Comparison of ENCODE assay signal across 13 cellular contexts in the genomic region with DNA sequence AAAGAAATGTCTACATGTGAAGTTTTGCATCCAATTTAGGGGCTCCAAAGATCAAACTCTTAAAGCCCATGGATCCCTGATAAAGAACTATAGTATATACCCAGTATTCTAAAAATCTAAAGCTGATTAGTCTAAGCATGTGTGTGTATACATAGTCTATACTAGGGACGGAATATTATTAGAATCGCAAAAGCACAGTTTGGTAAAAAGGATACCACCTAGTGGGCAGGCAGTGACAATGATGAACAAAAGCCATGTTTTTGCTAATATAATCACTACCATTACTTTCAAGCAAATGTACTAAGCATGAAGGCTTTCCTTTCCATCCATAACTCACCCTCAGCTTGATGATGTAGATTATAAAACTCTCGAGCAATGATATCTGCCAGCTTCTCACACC. TPM values are rescaled to one million over a fixed set of nuclear protein-coding genes. Genes with fewer than 3 reads are reported as not detected.
DNase-seq lines count a peak whose midpoint lies in the region; ATAC-seq, FAIRE-seq and TF ChIP-seq lines count a peak whose summit lies in the region.
"Had no signal": no experiment of that assay in that cellular context is flagged by ENCODE, and none has a peak within 500 bp of the region (broad histone marks: within the 10 kb centered on the region; RNA-seq: fewer than 3 reads in every experiment).

No MANE protein-coding gene starts in this region.

- TF ChIP-seq CTCF in DND-41 (IDR thresholded peaks at IDR 0.05; ENCODE audit: borderline replicate concordance, extremely low read depth, low read length, poor library complexity, severe bottlenecking) (peak; percentile 40), bronchial epithelial cell (IDR thresholded peaks at IDR 0.05; ENCODE audit: insufficient read depth, low read length, severe bottlenecking) (peak; percentile 38)

- H2BK120ac ChIP-seq in mesenchymal stem cell (ENCODE audit: low read depth, low read length): no peak overlapping the region

- DNase-seq in DND-41 (no peak), Karpas-422 (peak; percentile 65), bronchial epithelial cell (ENCODE audit: low read depth) (peak; percentile 21), mesenchymal stem cell (peak; percentile 25), sciatic nerve (ENCODE audit: low spot score) (no peak)
- no peak for DNase-seq in activated naive CD4-positive, alpha-beta T cell (lab: John Stamatoyannopoulos, UW)
- DNase-seq: activated CD4-positive, alpha-beta T cell treated with anti-CD3 and anti-CD28 coated beads for 4 hours; NCI-H748 treated with DMSO at 0.1 percent for 48 hours had no signal

- WGBS in mesenchymal stem cell: 85% methylated on average over 2 of the region's 3 CpGs

- H3K79me1 ChIP-seq in mesenchymal stem cell (replicated peaks; ENCODE audit: low read length, poor library complexity, severe bottlenecking): peaks cover 1% of the 10 kb centered on the region

- H3K9ac ChIP-seq in DND-41 (ENCODE audit: low read depth, low read length): no peak overlapping the region
- no peak overlapping the region for H3K9ac ChIP-seq in Karpas-422 (ENCODE audit: low read length)
- no peak overlapping the region for H3K9ac ChIP-seq in mesenchymal stem cell (ENCODE audit: low read length)

- H3K27ac ChIP-seq in DND-41 (ENCODE audit: low read length) (no peak overlapping the region), Karpas-422 (ENCODE audit: low read length) (no peak overlapping the region), mesenchymal stem cell (ENCODE audit: low read length, poor library complexity, severe bottlenecking) (no peak overlapping the region)

- H3K4me1 ChIP-seq in DND-41 (ENCODE audit: insufficient read depth, low read length): no peaks in the 10 kb centered on the region
- H3K4me1 ChIP-seq in Karpas-422 (ENCODE audit: low read length): no peaks in the 10 kb centered on the region
- H3K4me1 ChIP-seq in mesenchymal stem cell (ENCODE audit: control insufficient read depth, insufficient read depth, low read depth, low read length): peaks cover 2% of the 10 kb centered on the region

- H3K4me2 ChIP-seq in DND-41 (ENCODE audit: insufficient read depth, low read length) (no peak overlapping the region), Karpas-422 (ENCODE audit: low read depth, low read length, poor library complexity, severe bottlenecking) (no peak overlapping the region), mesenchymal stem cell (ENCODE audit: low read length, poor library complexity, severe bottlenecking) (no peak overlapping the region)

- H3K9me3 ChIP-seq in DND-41 (ENCODE audit: insufficient read depth, low read length, severe bottlenecking): no peaks in the 10 kb centered on the region
- no peaks in the 10 kb centered on the region for H3K9me3 ChIP-seq in Karpas-422 (ENCODE audit: low read length)
- no peaks in the 10 kb centered on the region for H3K9me3 ChIP-seq in mesenchymal stem cell (ENCODE audit: control insufficient read depth, low read length)

- peaks cover 84% of the 10 kb centered on the region for H3K36me3 ChIP-seq in DND-41 (ENCODE audit: insufficient read depth, low read length)
- H3K36me3 ChIP-seq in Karpas-422 (ENCODE audit: insufficient read depth, low read length): peaks cover 51% of the 10 kb centered on the region
- H3K36me3 ChIP-seq in bronchial epithelial cell (ENCODE audit: control insufficient read depth, insufficient read depth, low read length): peaks cover 1% of the 10 kb centered on the region
- no peaks in the 10 kb centered on the region for H3K36me3 ChIP-seq in mesenchymal stem cell (ENCODE audit: control insufficient read depth in 1 of 2, insufficient read depth in 2 of 2, low read depth in 1 of 2, low read length in 2 of 2)

- H3K27me3 ChIP-seq in DND-41 (ENCODE audit: insufficient read depth, low read length, poor library complexity) (no peaks in the 10 kb centered on the region), Karpas-422 (ENCODE audit: low read length) (no peaks in the 10 kb centered on the region), bronchial epithelial cell (ENCODE audit: control insufficient read depth, insufficient read depth, low read length) (no peaks in the 10 kb centered on the region), mesenchymal stem cell (ENCODE audit: control insufficient read depth in 1 of 2, insufficient read depth in 1 of 2, low read length in 2 of 2) (no peaks in the 10 kb centered on the region)

- FAIRE-seq in bronchial epithelial cell (lab: Jason Lieb, UNC): no peak
- FAIRE-seq: H54, HTR-8/SVneo had no signal

- no peak overlapping the region for H3K18ac ChIP-seq in mesenchymal stem cell (ENCODE audit: low read depth in 1 of 2, low read length in 2 of 2)

- no peak overlapping the region for H2BK5ac ChIP-seq in mesenchymal stem cell (ENCODE audit: low read depth, low read length, poor library complexity, severe bottlenecking)

- no peaks in the 10 kb centered on the region for H3K9me2 ChIP-seq in Karpas-422 (replicated peaks; ENCODE audit: insufficient read depth, low read length)

- no peak overlapping the region for H2BK15ac ChIP-seq in mesenchymal stem cell (ENCODE audit: low read depth, poor library complexity, severe bottlenecking)

- no peak overlapping the region for H4K91ac ChIP-seq in mesenchymal stem cell (ENCODE audit: low read length)

- H3K4me3 ChIP-seq in DND-41 (ENCODE audit: low read depth in 1 of 2, low read length in 2 of 2): no peak overlapping the region
- no peak overlapping the region for H3K4me3 ChIP-seq in Karpas-422 (ENCODE audit: low read length)
- no peak overlapping the region for H3K4me3 ChIP-seq in bronchial epithelial cell (ENCODE audit: low read depth, low read length)
- H3K4me3 ChIP-seq in mesenchymal stem cell (ENCODE audit: insufficient read depth in 1 of 2, low read depth in 1 of 2, low read length in 2 of 2): no peak overlapping the region

- no peak overlapping the region for H2BK12ac ChIP-seq in mesenchymal stem cell (ENCODE audit: low read length in 2 of 2)

- ATAC-seq in DND-41 (ENCODE audit: insufficient read depth, low read depth): no peak
- ATAC-seq in HG03108 (IDR thresholded peaks at IDR 0.05; ENCODE audit: unreplicated experiment): no peak
- ATAC-seq in sciatic nerve: no peak
- no peak for ATAC-seq in HG02678 (IDR thresholded peaks at IDR 0.05; ENCODE audit: unreplicated experiment)
- ATAC-seq: stimulated activated memory B cell treated with anti-CD40 and anti-IgM and Interleukin-4, amounts not matched to agents 10 μg/mL and 1 μg/mL and 100 μg/mL, for 72 hours had no signal

- intact Hi-C loops in sciatic nerve (cut with DNase I): no loop called here

- H4K8ac ChIP-seq in mesenchymal stem cell (ENCODE audit: low read length): no peak overlapping the region

- H3K4ac ChIP-seq in mesenchymal stem cell (ENCODE audit: low read depth in 1 of 2, low read length in 2 of 2): no peak overlapping the region

- H3K79me2 ChIP-seq in DND-41 (ENCODE audit: insufficient read depth, low read length): peaks cover 14% of the 10 kb centered on the region; the same call in 1 of the 2 replicates
- H3K79me2 ChIP-seq in Karpas-422 (ENCODE audit: low read length): peaks cover 35% of the 10 kb centered on the region

- H4K20me1 ChIP-seq in DND-41 (ENCODE audit: insufficient read depth, low read length) (no peaks in the 10 kb centered on the region), Karpas-422 (ENCODE audit: insufficient read depth, low read depth, low read length) (no peaks in the 10 kb centered on the region)

- no peak overlapping the region for H2AK5ac ChIP-seq in mesenchymal stem cell (ENCODE audit: low read length, severe bottlenecking)

- no peak overlapping the region for H3K23ac ChIP-seq in mesenchymal stem cell (ENCODE audit: low read length in 2 of 2)

- H3K14ac ChIP-seq in mesenchymal stem cell (ENCODE audit: low read length in 2 of 2): no peak overlapping the region

- H2AFZ ChIP-seq in DND-41 (ENCODE audit: low read depth, low read length) (no peak overlapping the region), Karpas-422 (ENCODE audit: low read length) (no peak overlapping the region), mesenchymal stem cell (ENCODE audit: low read depth, low read length) (no peak overlapping the region)

RNA-seq across cellular contexts. Expression of gene POLQ, which starts 16.5 kb away (rescaled TPM):
- total RNA-seq in Karpas-422 (2014; rRNA removed; shearing (Covaris generic); ENCODE audit: low replicate concordance): 9.5 and 10.0 TPM in 2 replicates
- 0.79 and 1.3 TPM in 2 replicates for total RNA-seq in bronchial epithelial cell
- polyA plus RNA-seq in mesenchymal stem cell (2013, experiment 1 of 2): 0.54 TPM
- 0.53 TPM for polyA plus RNA-seq in mesenchymal stem cell (2013, experiment 2 of 2)
- 0.09 TPM for total RNA-seq in sciatic nerve

RNA-seq across cellular contexts. Expression of gene ARGFX, which starts 38.4 kb away (rescaled TPM):
- not detected in 2 replicates for total RNA-seq in Karpas-422 (2014; rRNA removed; shearing (Covaris generic); ENCODE audit: low replicate concordance)
- total RNA-seq in bronchial epithelial cell (not detected in 2 replicates), sciatic nerve (not detected)
- not detected for polyA plus RNA-seq in mesenchymal stem cell (2013, experiment 1 of 2)
- polyA plus RNA-seq in mesenchymal stem cell (2013, experiment 2 of 2): not detected

Comparison
In these comparisons a context has a peak if more than half of its experiments do, and no peak if none do; other contexts are left out.
1. DNase-seq: peak in Karpas-422 (single experiment), bronchial epithelial cell (single experiment) and mesenchymal stem cell (single experiment); none in DND-41 (single experiment), activated naive CD4-positive, alpha-beta T cell (0 of 4) and sciatic nerve (single experiment).